In genomic region chr1:207903767-207904166, GRCh38 we compare ENCODE assay signal across 1 cellular context.
TF ChIP-seq lines count a peak whose summit lies in the region.

No MANE protein-coding gene starts in this region.

TF ChIP-seq in K562, 482 proteins besides CTCF, POLR2A, EP300 and RAD21 (continued from another document and continues in another):
- TF ChIP-seq, protein P1, sequence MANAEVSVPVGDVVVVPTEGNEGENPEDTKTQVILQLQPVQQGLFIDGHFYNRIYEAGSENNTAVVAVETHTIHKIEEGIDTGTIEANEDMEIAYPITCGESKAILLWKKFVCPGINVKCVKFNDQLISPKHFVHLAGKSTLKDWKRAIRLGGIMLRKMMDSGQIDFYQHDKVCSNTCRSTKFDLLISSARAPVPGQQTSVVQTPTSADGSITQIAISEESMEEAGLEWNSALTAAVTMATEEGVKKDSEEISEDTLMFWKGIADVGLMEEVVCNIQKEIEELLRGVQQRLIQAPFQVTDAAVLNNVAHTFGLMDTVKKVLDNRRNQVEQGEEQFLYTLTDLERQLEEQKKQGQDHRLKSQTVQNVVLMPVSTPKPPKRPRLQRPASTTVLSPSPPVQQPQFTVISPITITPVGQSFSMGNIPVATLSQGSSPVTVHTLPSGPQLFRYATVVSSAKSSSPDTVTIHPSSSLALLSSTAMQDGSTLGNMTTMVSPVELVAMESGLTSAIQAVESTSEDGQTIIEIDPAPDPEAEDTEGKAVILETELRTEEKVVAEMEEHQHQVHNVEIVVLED (CRISPR knock-in tag; IDR thresholded peaks at IDR 0.05), result no peak
- TF ChIP-seq FOXK1 (CRISPR knock-in tag; IDR thresholded peaks at IDR 0.05; ENCODE audit: borderline replicate concordance) (no peak), ZNF174 (CRISPR knock-in tag; IDR thresholded peaks at IDR 0.05) (no peak), CEBPG (CRISPR knock-in tag; IDR thresholded peaks at IDR 0.05) (peak; percentile 46; the same call in 1 of the 2 replicates), CEBPG (tag; conservative IDR thresholded peaks at IDR 0.05 in 1 of 2, IDR thresholded peaks at IDR 0.05 in 1 of 2) (peak; percentile 38 to 91; a peak in 2 of 4 replicates), MTA1 (IDR thresholded peaks at IDR 0.05; ENCODE audit: borderline replicate concordance) (no peak), NR2F6 (CRISPR knock-in tag; IDR thresholded peaks at IDR 0.05) (no peak), ZKSCAN3 (CRISPR knock-in tag; IDR thresholded peaks at IDR 0.05) (no peak), PPARD (CRISPR knock-in tag; IDR thresholded peaks at IDR 0.05) (no peak), CBFA2T3 (IDR thresholded peaks at IDR 0.05) (no peak), ARID1B (IDR thresholded peaks at IDR 0.05) (no peak; the same call in 1 of the 2 replicates), MAFG (tag; conservative IDR thresholded peaks at IDR 0.05) (no peak), ZNF696 (CRISPR knock-in tag; conservative IDR thresholded peaks at IDR 0.05) (no peak), ZNF707 (CRISPR knock-in tag; conservative IDR thresholded peaks at IDR 0.05) (no peak), PTRF (tag; IDR thresholded peaks at IDR 0.05) (no peak), FOSL1 (tag; conservative IDR thresholded peaks at IDR 0.05) (peak; percentile 70), ZNF785 (CRISPR knock-in tag; IDR thresholded peaks at IDR 0.05) (no peak), ATF7 (IDR thresholded peaks at IDR 0.05) (peak; percentile 33; the same call in 1 of the 2 replicates), E2F1 (CRISPR knock-in tag; IDR thresholded peaks at IDR 0.05) (no peak), BRD4 (IDR thresholded peaks at IDR 0.05) (no peak), ATF3 (IDR thresholded peaks at IDR 0.05) (peak; percentile 85), ATF3 (CRISPR knock-in tag; conservative IDR thresholded peaks at IDR 0.05) (no peak), PHF8 (IDR thresholded peaks at IDR 0.05; ENCODE audit: borderline replicate concordance, low read length) (no peak), TRIM24 (IDR thresholded peaks at IDR 0.05) (peak; percentile 21 to 43; a peak in 1 of 4 replicates), GATA2 (CRISPR knock-in tag; IDR thresholded peaks at IDR 0.05) (no peak), E2F8 (IDR thresholded peaks at IDR 0.05; ENCODE audit: low read depth, partially characterized antibody) (no peak), MTA2 (IDR thresholded peaks at IDR 0.05; ENCODE audit: low read depth) (no peak), KLF1 (tag; IDR thresholded peaks at IDR 0.05) (no peak), NR2C2 (CRISPR knock-in tag; IDR thresholded peaks at IDR 0.05) (no peak), NR2C2 (tag; IDR thresholded peaks at IDR 0.05) (no peak)
- TF ChIP-seq, protein P2, sequence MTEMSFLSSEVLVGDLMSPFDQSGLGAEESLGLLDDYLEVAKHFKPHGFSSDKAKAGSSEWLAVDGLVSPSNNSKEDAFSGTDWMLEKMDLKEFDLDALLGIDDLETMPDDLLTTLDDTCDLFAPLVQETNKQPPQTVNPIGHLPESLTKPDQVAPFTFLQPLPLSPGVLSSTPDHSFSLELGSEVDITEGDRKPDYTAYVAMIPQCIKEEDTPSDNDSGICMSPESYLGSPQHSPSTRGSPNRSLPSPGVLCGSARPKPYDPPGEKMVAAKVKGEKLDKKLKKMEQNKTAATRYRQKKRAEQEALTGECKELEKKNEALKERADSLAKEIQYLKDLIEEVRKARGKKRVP (CRISPR knock-in tag; IDR thresholded peaks at IDR 0.05), result no peak
- TF ChIP-seq, protein P3, sequence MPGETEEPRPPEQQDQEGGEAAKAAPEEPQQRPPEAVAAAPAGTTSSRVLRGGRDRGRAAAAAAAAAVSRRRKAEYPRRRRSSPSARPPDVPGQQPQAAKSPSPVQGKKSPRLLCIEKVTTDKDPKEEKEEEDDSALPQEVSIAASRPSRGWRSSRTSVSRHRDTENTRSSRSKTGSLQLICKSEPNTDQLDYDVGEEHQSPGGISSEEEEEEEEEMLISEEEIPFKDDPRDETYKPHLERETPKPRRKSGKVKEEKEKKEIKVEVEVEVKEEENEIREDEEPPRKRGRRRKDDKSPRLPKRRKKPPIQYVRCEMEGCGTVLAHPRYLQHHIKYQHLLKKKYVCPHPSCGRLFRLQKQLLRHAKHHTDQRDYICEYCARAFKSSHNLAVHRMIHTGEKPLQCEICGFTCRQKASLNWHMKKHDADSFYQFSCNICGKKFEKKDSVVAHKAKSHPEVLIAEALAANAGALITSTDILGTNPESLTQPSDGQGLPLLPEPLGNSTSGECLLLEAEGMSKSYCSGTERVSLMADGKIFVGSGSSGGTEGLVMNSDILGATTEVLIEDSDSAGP (CRISPR knock-in tag; IDR thresholded peaks at IDR 0.05), result no peak
- TF ChIP-seq, protein P4, sequence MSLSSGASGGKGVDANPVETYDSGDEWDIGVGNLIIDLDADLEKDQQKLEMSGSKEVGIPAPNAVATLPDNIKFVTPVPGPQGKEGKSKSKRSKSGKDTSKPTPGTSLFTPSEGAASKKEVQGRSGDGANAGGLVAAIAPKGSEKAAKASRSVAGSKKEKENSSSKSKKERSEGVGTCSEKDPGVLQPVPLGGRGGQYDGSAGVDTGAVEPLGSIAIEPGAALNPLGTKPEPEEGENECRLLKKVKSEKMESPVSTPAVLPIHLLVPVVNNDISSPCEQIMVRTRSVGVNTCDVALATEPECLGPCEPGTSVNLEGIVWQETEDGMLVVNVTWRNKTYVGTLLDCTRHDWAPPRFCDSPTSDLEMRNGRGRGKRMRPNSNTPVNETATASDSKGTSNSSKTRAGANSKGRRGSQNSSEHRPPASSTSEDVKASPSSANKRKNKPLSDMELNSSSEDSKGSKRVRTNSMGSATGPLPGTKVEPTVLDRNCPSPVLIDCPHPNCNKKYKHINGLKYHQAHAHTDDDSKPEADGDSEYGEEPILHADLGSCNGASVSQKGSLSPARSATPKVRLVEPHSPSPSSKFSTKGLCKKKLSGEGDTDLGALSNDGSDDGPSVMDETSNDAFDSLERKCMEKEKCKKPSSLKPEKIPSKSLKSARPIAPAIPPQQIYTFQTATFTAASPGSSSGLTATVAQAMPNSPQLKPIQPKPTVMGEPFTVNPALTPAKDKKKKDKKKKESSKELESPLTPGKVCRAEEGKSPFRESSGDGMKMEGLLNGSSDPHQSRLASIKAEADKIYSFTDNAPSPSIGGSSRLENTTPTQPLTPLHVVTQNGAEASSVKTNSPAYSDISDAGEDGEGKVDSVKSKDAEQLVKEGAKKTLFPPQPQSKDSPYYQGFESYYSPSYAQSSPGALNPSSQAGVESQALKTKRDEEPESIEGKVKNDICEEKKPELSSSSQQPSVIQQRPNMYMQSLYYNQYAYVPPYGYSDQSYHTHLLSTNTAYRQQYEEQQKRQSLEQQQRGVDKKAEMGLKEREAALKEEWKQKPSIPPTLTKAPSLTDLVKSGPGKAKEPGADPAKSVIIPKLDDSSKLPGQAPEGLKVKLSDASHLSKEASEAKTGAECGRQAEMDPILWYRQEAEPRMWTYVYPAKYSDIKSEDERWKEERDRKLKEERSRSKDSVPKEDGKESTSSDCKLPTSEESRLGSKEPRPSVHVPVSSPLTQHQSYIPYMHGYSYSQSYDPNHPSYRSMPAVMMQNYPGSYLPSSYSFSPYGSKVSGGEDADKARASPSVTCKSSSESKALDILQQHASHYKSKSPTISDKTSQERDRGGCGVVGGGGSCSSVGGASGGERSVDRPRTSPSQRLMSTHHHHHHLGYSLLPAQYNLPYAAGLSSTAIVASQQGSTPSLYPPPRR (CRISPR knock-in tag; IDR thresholded peaks at IDR 0.05; ENCODE audit: borderline replicate concordance), result no peak
- TF ChIP-seq, protein P5, sequence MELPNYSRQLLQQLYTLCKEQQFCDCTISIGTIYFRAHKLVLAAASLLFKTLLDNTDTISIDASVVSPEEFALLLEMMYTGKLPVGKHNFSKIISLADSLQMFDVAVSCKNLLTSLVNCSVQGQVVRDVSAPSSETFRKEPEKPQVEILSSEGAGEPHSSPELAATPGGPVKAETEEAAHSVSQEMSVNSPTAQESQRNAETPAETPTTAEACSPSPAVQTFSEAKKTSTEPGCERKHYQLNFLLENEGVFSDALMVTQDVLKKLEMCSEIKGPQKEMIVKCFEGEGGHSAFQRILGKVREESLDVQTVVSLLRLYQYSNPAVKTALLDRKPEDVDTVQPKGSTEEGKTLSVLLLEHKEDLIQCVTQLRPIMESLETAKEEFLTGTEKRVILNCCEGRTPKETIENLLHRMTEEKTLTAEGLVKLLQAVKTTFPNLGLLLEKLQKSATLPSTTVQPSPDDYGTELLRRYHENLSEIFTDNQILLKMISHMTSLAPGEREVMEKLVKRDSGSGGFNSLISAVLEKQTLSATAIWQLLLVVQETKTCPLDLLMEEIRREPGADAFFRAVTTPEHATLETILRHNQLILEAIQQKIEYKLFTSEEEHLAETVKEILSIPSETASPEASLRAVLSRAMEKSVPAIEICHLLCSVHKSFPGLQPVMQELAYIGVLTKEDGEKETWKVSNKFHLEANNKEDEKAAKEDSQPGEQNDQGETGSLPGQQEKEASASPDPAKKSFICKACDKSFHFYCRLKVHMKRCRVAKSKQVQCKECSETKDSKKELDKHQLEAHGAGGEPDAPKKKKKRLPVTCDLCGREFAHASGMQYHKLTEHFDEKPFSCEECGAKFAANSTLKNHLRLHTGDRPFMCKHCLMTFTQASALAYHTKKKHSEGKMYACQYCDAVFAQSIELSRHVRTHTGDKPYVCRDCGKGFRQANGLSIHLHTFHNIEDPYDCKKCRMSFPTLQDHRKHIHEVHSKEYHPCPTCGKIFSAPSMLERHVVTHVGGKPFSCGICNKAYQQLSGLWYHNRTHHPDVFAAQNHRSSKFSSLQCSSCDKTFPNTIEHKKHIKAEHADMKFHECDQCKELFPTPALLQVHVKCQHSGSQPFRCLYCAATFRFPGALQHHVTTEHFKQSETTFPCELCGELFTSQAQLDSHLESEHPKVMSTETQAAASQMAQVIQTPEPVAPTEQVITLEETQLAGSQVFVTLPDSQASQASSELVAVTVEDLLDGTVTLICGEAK (IDR thresholded peaks at IDR 0.05), result no peak
- TF ChIP-seq, protein P5 (CRISPR knock-in tag; IDR thresholded peaks at IDR 0.05), result no peak
- TF ChIP-seq, protein P6, sequence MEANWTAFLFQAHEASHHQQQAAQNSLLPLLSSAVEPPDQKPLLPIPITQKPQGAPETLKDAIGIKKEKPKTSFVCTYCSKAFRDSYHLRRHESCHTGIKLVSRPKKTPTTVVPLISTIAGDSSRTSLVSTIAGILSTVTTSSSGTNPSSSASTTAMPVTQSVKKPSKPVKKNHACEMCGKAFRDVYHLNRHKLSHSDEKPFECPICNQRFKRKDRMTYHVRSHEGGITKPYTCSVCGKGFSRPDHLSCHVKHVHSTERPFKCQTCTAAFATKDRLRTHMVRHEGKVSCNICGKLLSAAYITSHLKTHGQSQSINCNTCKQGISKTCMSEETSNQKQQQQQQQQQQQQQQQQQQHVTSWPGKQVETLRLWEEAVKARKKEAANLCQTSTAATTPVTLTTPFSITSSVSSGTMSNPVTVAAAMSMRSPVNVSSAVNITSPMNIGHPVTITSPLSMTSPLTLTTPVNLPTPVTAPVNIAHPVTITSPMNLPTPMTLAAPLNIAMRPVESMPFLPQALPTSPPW (CRISPR knock-in tag; IDR thresholded peaks at IDR 0.05), result peak; percentile 60
